2 cellular contexts compared by ENCODE assay signal in genomic region chr10:44395396-44395795, GRCh38.
TF ChIP-seq lines count a peak whose summit lies in the region.

No MANE protein-coding gene starts in this region.

TF ChIP-seq in H1, 55 proteins besides CTCF, POLR2A, EP300 and RAD21 (continued from another document):
- TF ChIP-seq SP4 (IDR thresholded peaks at IDR 0.05; ENCODE audit: low read length) = no peak
- no peak for TF ChIP-seq SIRT6 (IDR thresholded peaks at IDR 0.05; ENCODE audit: low read length)
- TF ChIP-seq RXRA (IDR thresholded peaks at IDR 0.05; ENCODE audit: insufficient read depth, low read depth, low read length) = no peak
- no peak for TF ChIP-seq SP2 (IDR thresholded peaks at IDR 0.05; ENCODE audit: low read length)
- no peak for TF ChIP-seq EGR1 (IDR thresholded peaks at IDR 0.05; ENCODE audit: borderline replicate concordance, low read depth, low read length)

TF ChIP-seq in SK-N-SH, 30 proteins besides CTCF, POLR2A, EP300 and RAD21 (continued from another document):
- no peak for TF ChIP-seq POLR2AphosphoS5 (IDR thresholded peaks at IDR 0.05; ENCODE audit: low read depth, low read length)
- no peak for TF ChIP-seq FOXJ3 (CRISPR knock-in tag; IDR thresholded peaks at IDR 0.05)
- TF ChIP-seq NFIC (IDR thresholded peaks at IDR 0.05; ENCODE audit: borderline replicate concordance) = no peak
- TF ChIP-seq NRF1 (IDR thresholded peaks at IDR 0.05; ENCODE audit: low read depth, low read length) = no peak
- no peak for TF ChIP-seq JUND (IDR thresholded peaks at IDR 0.05)
- TF ChIP-seq YY1 (IDR thresholded peaks at IDR 0.05; ENCODE audit: low read depth) = no peak
- no peak for TF ChIP-seq TEAD4 (IDR thresholded peaks at IDR 0.05; ENCODE audit: borderline replicate concordance, insufficient read depth)
- no peak for TF ChIP-seq RCOR1 (IDR thresholded peaks at IDR 0.05; ENCODE audit: low read length)
- no peak for TF ChIP-seq EZH2phosphoT487 (IDR thresholded peaks at IDR 0.05; ENCODE audit: borderline replicate concordance, low read depth)
- TF ChIP-seq SMC3 (IDR thresholded peaks at IDR 0.05; ENCODE audit: low read depth, low read length) = no peak
- no peak for TF ChIP-seq REST (IDR thresholded peaks at IDR 0.05; ENCODE audit: low read depth, low read length)
- no peak for TF ChIP-seq MEF2A (IDR thresholded peaks at IDR 0.05; ENCODE audit: borderline replicate concordance, low read depth)
- no peak for TF ChIP-seq PBX3 (IDR thresholded peaks at IDR 0.05)
- no peak for TF ChIP-seq SIN3A (IDR thresholded peaks at IDR 0.05; ENCODE audit: borderline replicate concordance, low read depth, low read length)
- no peak for TF ChIP-seq ELF1 (IDR thresholded peaks at IDR 0.05)
